ENCODE assay signal across 25 cellular contexts in the genomic region with DNA sequence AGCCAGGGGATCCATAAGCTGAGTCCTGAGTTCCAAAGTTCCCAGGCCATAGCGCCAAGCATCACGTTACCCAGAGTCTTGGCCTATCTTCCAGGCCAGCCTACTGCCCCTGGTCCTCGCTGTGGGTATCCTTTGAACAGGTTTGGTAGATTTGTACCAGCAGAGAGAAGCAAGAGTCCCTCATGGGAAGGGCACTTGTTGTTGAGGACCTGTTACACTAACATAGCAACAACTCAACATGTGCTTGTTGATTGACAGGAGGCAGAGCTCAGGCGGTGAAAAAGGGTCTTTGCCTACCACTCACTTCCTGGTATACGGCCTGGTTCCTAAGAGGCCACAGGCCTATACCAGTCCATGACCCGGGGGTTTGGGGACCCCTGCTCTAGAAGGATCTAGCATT.
"Had no signal": no experiment of that assay in that cellular context is flagged by ENCODE, and none has a peak within 500 bp of the region (broad histone marks: within the 10 kb centered on the region; RNA-seq: fewer than 3 reads in every experiment).

No MANE protein-coding gene starts in this region.

- H3K36me3 Mint-ChIP-seq: mesothelial cell of epicardium had no signal

- H3K4me1 Mint-ChIP-seq: endodermal cell, memory B cell had no signal

- H3K36me3 ChIP-seq: colonic mucosa, esophagus squamous epithelium, gastrocnemius medialis, heart right ventricle, left lung, lower lobe of right lung had no signal

- ATAC-seq: effector memory CD8-positive, alpha-beta T cell; esophagus mucosa; gastrocnemius medialis; heart right ventricle; left cardiac atrium; left lung; left ventricle myocardium superior; lower lobe of right lung; mucosa of descending colon had no signal

- H3K27ac ChIP-seq: colonic mucosa, epithelial cell of prostate, esophagus squamous epithelium, gastrocnemius medialis, heart right ventricle, left lung, lower lobe of right lung had no signal

- H3K4me3 Mint-ChIP-seq: dendritic cell treated with granulocyte-macrophage colony-stimulating factor and Interleukin-4, amounts not matched to agents 40 ng/mL and 50 ng/mL, for 4 days; effector memory CD8-positive, alpha-beta T cell; endodermal cell; memory B cell; mesothelial cell of epicardium; naive B cell had no signal

- DNase-seq: colonic mucosa; cortex of kidney; effector CD8-positive, alpha-beta T cell; effector memory CD8-positive, alpha-beta T cell; endodermal cell; erythroblast; esophagus squamous epithelium; foreskin fibroblast; foreskin melanocyte; gastrocnemius medialis; glutamatergic neuron; head of caudate nucleus; heart right ventricle; hippocampal formation; left cardiac atrium; left lung; left ventricle myocardium superior; lower lobe of right lung; mucosa of descending colon; naive B cell had no signal

- H3K4me3 ChIP-seq: colonic mucosa, esophagus squamous epithelium, gastrocnemius medialis, heart right ventricle, left lung, lower lobe of right lung, mucosa of descending colon had no signal

- H3K9me3 Mint-ChIP-seq: dendritic cell treated with granulocyte-macrophage colony-stimulating factor and Interleukin-4, amounts not matched to agents 40 ng/mL and 50 ng/mL, for 4 days; effector memory CD8-positive, alpha-beta T cell; endodermal cell; memory B cell; mesothelial cell of epicardium; naive B cell had no signal

- H3K27ac Mint-ChIP-seq: dendritic cell treated with granulocyte-macrophage colony-stimulating factor and Interleukin-4, amounts not matched to agents 40 ng/mL and 50 ng/mL, for 4 days; effector memory CD8-positive, alpha-beta T cell; endodermal cell; memory B cell; mesothelial cell of epicardium had no signal

- H3K27me3 Mint-ChIP-seq: dendritic cell treated with granulocyte-macrophage colony-stimulating factor and Interleukin-4, amounts not matched to agents 40 ng/mL and 50 ng/mL, for 4 days; effector memory CD8-positive, alpha-beta T cell; memory B cell; naive B cell had no signal

- H3K27me3 ChIP-seq: colonic mucosa, esophagus squamous epithelium, gastrocnemius medialis, heart right ventricle, left lung had no signal

- H3K9me3 ChIP-seq: colonic mucosa, esophagus squamous epithelium, gastrocnemius medialis, heart right ventricle, left lung, lower lobe of right lung, mucosa of descending colon had no signal

- H3K4me1 ChIP-seq: colonic mucosa, left lung had no signal
